17 cellular contexts compared by ENCODE assay signal in genomic region chr10:108862691-108863350, GRCh38.
"Had no signal": no experiment of that assay in that cellular context is flagged by ENCODE, and none has a peak within 500 bp of the region (broad histone marks: within the 10 kb centered on the region; RNA-seq: fewer than 3 reads in every experiment).

No MANE protein-coding gene starts in this region.

- H3K36me3 Mint-ChIP-seq: natural killer cell, type B pancreatic cell had no signal

- H3K9me3 Mint-ChIP-seq: activated B cell treated with CpG ODN at 0.5 μM for 24 hours; activated CD4-positive, alpha-beta T cell treated with anti-CD3 and anti-CD28 coated beads, Interleukin-2, amount 10 ng/mL, durations not matched to agents 24 days and 14 days; type B pancreatic cell had no signal

- DNase-seq: activated B cell treated with CpG ODN at 0.5 μM for 24 hours; activated CD4-positive, alpha-beta T cell treated with anti-CD3 and anti-CD28 coated beads, Interleukin-2, amount 10 ng/mL, durations not matched to agents 24 days and 14 days; activated naive CD4-positive, alpha-beta T cell treated with Interleukin-2 at 50 U/mL for 16 hours; activated naive CD8-positive, alpha-beta T cell treated with anti-CD3 and anti-CD28 coated beads, Interleukin-2, amount 50 U/mL, for 24 hours; brain microvascular endothelial cell; effector memory CD8-positive, alpha-beta T cell; natural killer cell; occipital lobe; right lobe of liver; stimulated activated CD4-positive, alpha-beta T cell treated with anti-CD3 and anti-CD28 coated beads, Interleukin-12 subunit alpha, Interleukin-12 subunit beta, amount 100 ng/mL, for 4 hours; stimulated activated naive CD4-positive, alpha-beta T cell had no signal

- H3K4me3 Mint-ChIP-seq: activated B cell treated with CpG ODN at 0.5 μM for 24 hours; activated CD4-positive, alpha-beta T cell treated with anti-CD3 and anti-CD28 coated beads, Interleukin-2, amount 10 ng/mL, durations not matched to agents 24 days and 14 days; activated naive CD8-positive, alpha-beta T cell treated with anti-CD3 and anti-CD28 coated beads, Interleukin-2, amount 50 U/mL, for 24 hours; dendritic cell treated with granulocyte-macrophage colony-stimulating factor and Interleukin-4, amounts not matched to agents 40 ng/mL and 50 ng/mL, for 4 days; effector memory CD8-positive, alpha-beta T cell; natural killer cell; T-helper 1 cell treated with Interleukin-12 subunit alpha and Interleukin-12 subunit beta and Interleukin-4 antibody, amounts not matched to agents 30 μg/mL and 1 μg/mL, for 36 hours; type B pancreatic cell had no signal

- H3K4me1 ChIP-seq: right lobe of liver, suprapubic skin had no signal

- H3K27ac ChIP-seq: brain microvascular endothelial cell, epithelial cell of prostate, right lobe of liver, suprapubic skin had no signal

- H3K27ac Mint-ChIP-seq: activated B cell treated with CpG ODN at 0.5 μM for 24 hours; activated CD4-positive, alpha-beta T cell treated with anti-CD3 and anti-CD28 coated beads, Interleukin-2, amount 10 ng/mL, durations not matched to agents 24 days and 14 days; activated naive CD8-positive, alpha-beta T cell treated with anti-CD3 and anti-CD28 coated beads, Interleukin-2, amount 50 U/mL, for 24 hours; dendritic cell treated with granulocyte-macrophage colony-stimulating factor and Interleukin-4, amounts not matched to agents 40 ng/mL and 50 ng/mL, for 4 days; effector memory CD8-positive, alpha-beta T cell; natural killer cell; progenitor cell of endocrine pancreas; T-helper 1 cell treated with Interleukin-12 subunit alpha and Interleukin-12 subunit beta and Interleukin-4 antibody, amounts not matched to agents 30 μg/mL and 1 μg/mL, for 36 hours; type B pancreatic cell had no signal

- ATAC-seq: activated naive CD8-positive, alpha-beta T cell treated with anti-CD3 and anti-CD28 coated beads, Interleukin-2, amount 50 U/mL, for 24 hours; effector memory CD8-positive, alpha-beta T cell; natural killer cell; right lobe of liver had no signal

- H3K4me3 ChIP-seq: right lobe of liver, suprapubic skin had no signal

- H3K27me3 ChIP-seq: brain microvascular endothelial cell, right lobe of liver, suprapubic skin had no signal

- H3K36me3 ChIP-seq: brain microvascular endothelial cell, right lobe of liver, suprapubic skin had no signal

- H3K9me3 ChIP-seq: right lobe of liver, suprapubic skin had no signal

- H3K27me3 Mint-ChIP-seq: activated B cell treated with CpG ODN at 0.5 μM for 24 hours; activated CD4-positive, alpha-beta T cell treated with anti-CD3 and anti-CD28 coated beads, Interleukin-2, amount 10 ng/mL, durations not matched to agents 24 days and 14 days; activated naive CD8-positive, alpha-beta T cell treated with anti-CD3 and anti-CD28 coated beads, Interleukin-2, amount 50 U/mL, for 24 hours; dendritic cell treated with granulocyte-macrophage colony-stimulating factor and Interleukin-4, amounts not matched to agents 40 ng/mL and 50 ng/mL, for 4 days; effector memory CD8-positive, alpha-beta T cell; progenitor cell of endocrine pancreas had no signal

- H3K4me1 Mint-ChIP-seq: activated B cell treated with CpG ODN at 0.5 μM for 24 hours; activated CD4-positive, alpha-beta T cell treated with anti-CD3 and anti-CD28 coated beads, Interleukin-2, amount 10 ng/mL, durations not matched to agents 24 days and 14 days; activated naive CD8-positive, alpha-beta T cell treated with anti-CD3 and anti-CD28 coated beads, Interleukin-2, amount 50 U/mL, for 24 hours; natural killer cell had no signal
